8 cellular contexts compared by ENCODE assay signal in the genomic region with DNA sequence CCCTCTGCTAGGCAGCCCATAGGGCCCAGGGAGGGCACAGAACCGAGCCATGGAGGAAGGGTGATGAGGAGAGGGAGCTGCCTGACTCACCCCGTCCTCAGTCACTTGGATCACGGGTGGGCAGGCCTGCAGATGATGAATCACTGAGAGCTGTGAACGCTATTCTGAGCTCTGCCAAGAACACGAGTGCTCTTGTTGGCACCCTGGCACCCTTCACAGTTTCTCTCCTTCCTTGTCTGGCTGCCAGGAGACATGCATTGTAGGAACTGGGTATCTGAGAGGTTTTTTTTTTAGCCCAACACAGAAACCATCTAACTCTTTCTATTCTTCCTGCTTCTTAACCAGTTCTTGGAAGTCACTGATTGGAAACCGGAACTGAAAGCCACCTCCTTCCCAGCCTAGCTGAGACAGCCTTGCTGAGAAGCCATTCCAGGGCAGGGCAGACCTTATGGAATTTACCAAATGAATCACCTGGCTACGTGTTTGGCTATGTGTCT.
DNase-seq lines count a peak whose midpoint lies in the region; ATAC-seq and TF ChIP-seq lines count a peak whose summit lies in the region.

No MANE protein-coding gene starts in this region.

- ATAC-seq in psoas muscle (peak; percentile 86 to 99 (median 94)), HG02870 (IDR thresholded peaks at IDR 0.05; ENCODE audit: unreplicated experiment) (no peak), HG03039 (IDR thresholded peaks at IDR 0.05; ENCODE audit: unreplicated experiment) (no peak)

- no peaks in the 10 kb centered on the region for H3K36me3 ChIP-seq in psoas muscle (ENCODE audit: insufficient read depth in 1 of 2, low read depth in 1 of 2)

- H3K4me1 ChIP-seq in psoas muscle: peaks cover 8% of the 10 kb centered on the region

- no peak for TF ChIP-seq CTCF in WI38 (IDR thresholded peaks at IDR 0.05; ENCODE audit: low read depth, low read length)
- no peak for TF ChIP-seq CTCF in psoas muscle (IDR thresholded peaks at IDR 0.05)

- H3K27ac ChIP-seq in psoas muscle: no peak overlapping the region

- H3K27me3 ChIP-seq in psoas muscle (ENCODE audit: insufficient read depth in 3 of 3, low read length in 2 of 3): no peaks in the 10 kb centered on the region

- H3K4me3 ChIP-seq in WI38 (ENCODE audit: low read depth, low read length): peak overlapping the region; percentile 30
- H3K4me3 ChIP-seq in psoas muscle: no peak overlapping the region

- 24 to 39% (median 27%) methylated on average over 7 of the region's 7 CpGs for WGBS in psoas muscle, 3 donors

- DNase-seq in activated CD4-positive, alpha-beta T cell treated with anti-CD3 and anti-CD28 coated beads, Interleukin-2, amount 50 U/mL, for 48 hours: peak; percentile 31 to 48
- DNase-seq in activated CD4-positive, alpha-beta T cell treated with anti-CD3 and anti-CD28 coated beads, Interleukin-2, amount 50 U/mL, for 4 hours: no peak
- DNase-seq in glomerular endothelial cell (ENCODE audit: extremely low read depth, low read depth, low spot score) (peak; percentile 7), psoas muscle (peak; percentile 62 to 81), 8988T (no peak)

- intact Hi-C loops in psoas muscle (cut with DNase I): no loop called here

- H3K9me3 ChIP-seq in psoas muscle: no peaks in the 10 kb centered on the region

Comparison
In these comparisons a context has a peak if more than half of its experiments do, and no peak if none do; other contexts are left out.
1. DNase-seq: peak in activated CD4-positive, alpha-beta T cell treated with anti-CD3 and anti-CD28 coated beads, Interleukin-2, amount 50 U/mL, for 48 hours (2 of 2), glomerular endothelial cell (single experiment) and psoas muscle (2 of 2); none in activated CD4-positive, alpha-beta T cell treated with anti-CD3 and anti-CD28 coated beads, Interleukin-2, amount 50 U/mL, for 4 hours (0 of 2) and 8988T (single experiment).
2. ATAC-seq: peak in psoas muscle (4 of 4); none in HG02870 (single experiment) and HG03039 (single experiment).